18 cellular contexts compared by ENCODE assay signal in genomic region chr3:56248021-56248420, GRCh38.
DNase-seq lines count a peak whose midpoint lies in the region; TF ChIP-seq lines count a peak whose summit lies in the region.
"Had no signal": no experiment of that assay in that cellular context is flagged by ENCODE, and none has a peak within 500 bp of the region (broad histone marks: within the 10 kb centered on the region; RNA-seq: fewer than 3 reads in every experiment).

No MANE protein-coding gene starts in this region.

- CTCF ChIA-PET in Caco-2 (lab: Charles Lee): no interaction called here

- H3K4me2 ChIP-seq in trophoblast cell (ENCODE audit: low read length): no peak overlapping the region
- H3K4me2 ChIP-seq: A549; BLaER1 treated with 17β-estradiol and CSF1 and Interleukin-3, amounts not matched to agents 10 nM and 100 nM had no signal

- H3K27me3 Mint-ChIP-seq in Caco-2 (ENCODE audit: insufficient read depth, unreplicated experiment): no peaks in the 10 kb centered on the region
- H3K27me3 Mint-ChIP-seq: CD4-positive, alpha-beta T cell had no signal

- no peak overlapping the region for H3K14ac ChIP-seq in trophoblast cell (ENCODE audit: low read length)

- H3K4ac ChIP-seq in trophoblast cell (ENCODE audit: low read depth, low read length): no peak overlapping the region

- no peaks in the 10 kb centered on the region for H3K79me2 ChIP-seq in trophoblast cell (ENCODE audit: control insufficient read depth, insufficient read depth, low read length, poor library complexity)

- no peak overlapping the region for H3K23ac ChIP-seq in trophoblast cell (ENCODE audit: low read length)

- H3K18ac ChIP-seq in trophoblast cell (ENCODE audit: low read length): no peak overlapping the region

- TF ChIP-seq CTCF in Caco-2 (IDR thresholded peaks at IDR 0.05; ENCODE audit: insufficient read depth in 1 of 2, low read depth in 1 of 2, low read length in 1 of 2, severe bottlenecking in 1 of 2, unreplicated experiment in 1 of 2): no peak
- no peak for TF ChIP-seq CTCF in VCaP (conservative IDR thresholded peaks at IDR 0.05)
- no peak for TF ChIP-seq CTCF in colonic mucosa (IDR thresholded peaks at IDR 0.05)

- H3K27ac ChIP-seq in VCaP (peak overlapping the region; percentile 47), trophoblast cell (ENCODE audit: low read depth, low read length) (no peak overlapping the region), colonic mucosa (no peak overlapping the region)
- H3K27ac ChIP-seq: 22Rv1; A549; BLaER1 treated with 17β-estradiol and CSF1 and Interleukin-3, amounts not matched to agents 10 nM and 100 nM; C4-2B had no signal

- H2AFZ ChIP-seq in trophoblast cell (ENCODE audit: insufficient read depth, low read length, poor library complexity): no peak overlapping the region

- WGBS in trophoblast cell (ENCODE audit: extremely low coverage, insufficient coverage, insufficient read length): no CpG with 5 or more reads among the region's 4 CpGs

- DNase-seq in Caco-2 (no peak), trophoblast cell (peak; percentile 64 to 91), colonic mucosa (no peak), GM03348 (ENCODE audit: low spot score) (no peak)
- DNase-seq: AML-193; Calu3; CD4-positive, alpha-beta T cell; CD8-positive, alpha-beta memory T cell; COR-L47; DMS79 treated with DMSO at 0.1 percent for 48 hours; GF-D8 had no signal

- no peaks in the 10 kb centered on the region for H3K27me3 ChIP-seq in Caco-2 (replicated peaks; ENCODE audit: control insufficient read depth, insufficient read depth, low read length)
- H3K27me3 ChIP-seq in trophoblast cell (ENCODE audit: insufficient read depth, low read length): no peaks in the 10 kb centered on the region
- no peaks in the 10 kb centered on the region for H3K27me3 ChIP-seq in colonic mucosa
- H3K27me3 ChIP-seq: BLaER1 treated with 17β-estradiol and CSF1 and Interleukin-3, amounts not matched to agents 10 nM and 100 nM had no signal

- no peak overlapping the region for H3K9ac ChIP-seq in trophoblast cell (ENCODE audit: low read length)
- no peak overlapping the region for H3K9ac ChIP-seq in colonic mucosa (ENCODE audit: low read depth in 2 of 2, low read length in 2 of 2)
- H3K9ac ChIP-seq: BLaER1 treated with 17β-estradiol and CSF1 and Interleukin-3, amounts not matched to agents 10 nM and 100 nM had no signal

- H4K91ac ChIP-seq in trophoblast cell (ENCODE audit: low read depth, low read length): no peak overlapping the region

- H3K9me3 ChIP-seq in Caco-2: no peaks in the 10 kb centered on the region
- H3K9me3 ChIP-seq in trophoblast cell (ENCODE audit: insufficient read depth, low read depth, low read length): no peaks in the 10 kb centered on the region
- H3K9me3 ChIP-seq in colonic mucosa: no peaks in the 10 kb centered on the region
- H3K9me3 ChIP-seq: A549; BLaER1 treated with 17β-estradiol and CSF1 and Interleukin-3, amounts not matched to agents 10 nM and 100 nM had no signal

- H3K79me1 ChIP-seq in trophoblast cell (ENCODE audit: low read length): no peaks in the 10 kb centered on the region

- H2BK5ac ChIP-seq in trophoblast cell (ENCODE audit: low read depth, low read length, poor library complexity): no peak overlapping the region

- peak overlapping the region; percentile 16 for H3K27ac Mint-ChIP-seq in Caco-2 (ENCODE audit: unreplicated experiment)
- H3K27ac Mint-ChIP-seq: B cell; CD4-positive, alpha-beta T cell; CD8-positive, alpha-beta memory T cell had no signal

- no peak overlapping the region for H3K4me3 Mint-ChIP-seq in Caco-2 (ENCODE audit: unreplicated experiment)
- H3K4me3 Mint-ChIP-seq: B cell; CD4-positive, alpha-beta T cell; CD8-positive, alpha-beta memory T cell had no signal

- POLR2A ChIA-PET in Caco-2 (lab: Charles Lee): no interaction called here

- no peak overlapping the region for H4K12ac ChIP-seq in trophoblast cell (ENCODE audit: low read depth, low read length)

- no peaks in the 10 kb centered on the region for H3K36me3 Mint-ChIP-seq in Caco-2 (ENCODE audit: insufficient read depth, unreplicated experiment)
- H3K36me3 Mint-ChIP-seq: CD8-positive, alpha-beta memory T cell had no signal

- no peak overlapping the region for H2AK5ac ChIP-seq in trophoblast cell (ENCODE audit: low read length)

- no peaks in the 10 kb centered on the region for H3K9me3 Mint-ChIP-seq in Caco-2 (ENCODE audit: unreplicated experiment)
- H3K9me3 Mint-ChIP-seq: CD4-positive, alpha-beta T cell; CD8-positive, alpha-beta memory T cell had no signal

- H3K4me1 Mint-ChIP-seq in Caco-2 (ENCODE audit: low read depth, unreplicated experiment): no peaks in the 10 kb centered on the region
- H3K4me1 Mint-ChIP-seq: B cell; CD8-positive, alpha-beta memory T cell had no signal

- intact Hi-C loops in Caco-2 (cut with micrococcal nuclease; ENCODE audit: unreplicated experiment) (no loop called here), colonic mucosa (cut with DNase I) (no loop called here)

- no peak overlapping the region for H4K8ac ChIP-seq in trophoblast cell (ENCODE audit: low read depth, low read length)

- H3K4me1 ChIP-seq in Caco-2: no peaks in the 10 kb centered on the region
- no peaks in the 10 kb centered on the region for H3K4me1 ChIP-seq in trophoblast cell (ENCODE audit: control insufficient read depth in 1 of 2, insufficient read depth in 2 of 2, low read length in 2 of 2)
- H3K4me1 ChIP-seq in colonic mucosa: no peaks in the 10 kb centered on the region
- H3K4me1 ChIP-seq: A549; BLaER1 treated with 17β-estradiol and CSF1 and Interleukin-3, amounts not matched to agents 10 nM and 100 nM had no signal

- H3K4me3 ChIP-seq in Caco-2 (ENCODE audit: low read depth, low read length) (no peak overlapping the region), trophoblast cell (ENCODE audit: low read depth, low read length) (no peak overlapping the region), colonic mucosa (no peak overlapping the region)
- H3K4me3 ChIP-seq: A549; BLaER1 treated with 17β-estradiol and CSF1 and Interleukin-3, amounts not matched to agents 10 nM and 100 nM; GM12878 had no signal

- H2BK120ac ChIP-seq in trophoblast cell (ENCODE audit: insufficient read depth, low read length, poor library complexity): no peak overlapping the region

- no TSS peak for BruUV-seq in Caco-2 (replicated peaks; lab: Mats Ljungman, UMichigan)

- no peaks in the 10 kb centered on the region for H3K36me3 ChIP-seq in Caco-2 (ENCODE audit: control insufficient read depth, insufficient read depth, low read length)
- H3K36me3 ChIP-seq in trophoblast cell (ENCODE audit: control insufficient read depth in 1 of 2, insufficient read depth in 2 of 2, low read length in 2 of 2): no peaks in the 10 kb centered on the region
- H3K36me3 ChIP-seq in colonic mucosa: no peaks in the 10 kb centered on the region
- H3K36me3 ChIP-seq: BLaER1 treated with 17β-estradiol and CSF1 and Interleukin-3, amounts not matched to agents 10 nM and 100 nM had no signal

- no peak overlapping the region for H2BK12ac ChIP-seq in trophoblast cell (ENCODE audit: low read length)

Comparison
In these comparisons a context has a peak if more than half of its experiments do, and no peak if none do; other contexts are left out.
1. DNase-seq: peak in trophoblast cell (2 of 2); none in Caco-2 (0 of 2), colonic mucosa (single experiment) and GM03348 (single experiment).